ENCODE assay signal across 8 cellular contexts in genomic region chr1:52033190-52034049, GRCh38. TPM values are rescaled to one million over a fixed set of nuclear protein-coding genes. Genes with fewer than 3 reads are reported as not detected.
A peak's percentile ranks its signal among the peaks of the same experiment; 100 is the strongest.
DNase-seq lines count a peak whose midpoint lies in the region; ATAC-seq and TF ChIP-seq lines count a peak whose summit lies in the region.

Gene KTI12, minus strand, starts transcription at chr1:52033810. Its CDS starts 49 bp downstream, at chr1:52033761.

- H4K20me1 ChIP-seq in BLaER1 = peaks cover 48% of the 10 kb centered on the region

- H3K27me3 Mint-ChIP-seq in activated CD4-positive, alpha-beta T cell treated with anti-CD3 and anti-CD28 coated beads, Interleukin-2, amount 10 ng/mL, durations not matched to agents 24 days and 14 days = no peaks in the 10 kb centered on the region

- peak; percentile 86 to 91 for DNase-seq in NCI-H526 (lab: John Stamatoyannopoulos, UW)
- peak; percentile 96 for DNase-seq in activated CD4-positive, alpha-beta T cell treated with anti-CD3 and anti-CD28 coated beads, Interleukin-2, amount 10 ng/mL, durations not matched to agents 24 days and 14 days
- DNase-seq in colonic mucosa = peak; percentile 87
- DNase-seq in left colon = peak; percentile 87 to 91
- DNase-seq in stimulated activated CD4-positive, alpha-beta T cell treated with anti-CD3 and anti-CD28 coated beads, Interleukin-1b, Interleukin-23, amount 100 ng/mL, for 48 hours = peak; percentile 89

- H3K4me3 ChIP-seq in BLaER1 = peak within 1 kb of the TSS; percentile 92
- H3K4me3 ChIP-seq in colonic mucosa = peak within 1 kb of the TSS; percentile 79

- intact Hi-C loops in activated CD4-positive, alpha-beta T cell treated with anti-CD3 and anti-CD28 coated beads, Interleukin-2, amount 10 ng/mL, durations not matched to agents 24 days and 14 days (cut with micrococcal nuclease) = loop anchor here (1.0 kb wide), 1 partner anchor 23 kb away; the partner anchor contains the start of gene BTF3L4
- intact Hi-C loops in colonic mucosa (cut with DNase I) = no loop called here
- intact Hi-C loops in left colon (cut with DNase I, micrococcal nuclease) = no loop called here

- H3K9me3 ChIP-seq in BLaER1 = no peaks in the 10 kb centered on the region
- H3K9me3 ChIP-seq in colonic mucosa = no peaks in the 10 kb centered on the region

- H3K36me3 ChIP-seq in BLaER1 = peaks cover 55% of the 10 kb centered on the region
- H3K36me3 ChIP-seq in colonic mucosa = no peaks in the 10 kb centered on the region

- TF ChIP-seq CTCF in colonic mucosa (IDR thresholded peaks at IDR 0.05) = no peak

- peak within 1 kb of the TSS; percentile 97 for H3K27ac Mint-ChIP-seq in activated CD4-positive, alpha-beta T cell treated with anti-CD3 and anti-CD28 coated beads, Interleukin-2, amount 10 ng/mL, durations not matched to agents 24 days and 14 days

- peak within 1 kb of the TSS; percentile 96 for H3K9ac ChIP-seq in BLaER1
- peak within 1 kb of the TSS; percentile 92 to 94 for H3K9ac ChIP-seq in colonic mucosa (ENCODE audit: low read depth in 2 of 2, low read length in 2 of 2)

- peak within 1 kb of the TSS; percentile 95 for H3K4me3 Mint-ChIP-seq in activated CD4-positive, alpha-beta T cell treated with anti-CD3 and anti-CD28 coated beads, Interleukin-2, amount 10 ng/mL, durations not matched to agents 24 days and 14 days

- H3K27ac ChIP-seq in BLaER1 = peak within 1 kb of the TSS; percentile 94
- H3K27ac ChIP-seq in colonic mucosa = peak within 1 kb of the TSS; percentile 84

- H3K4me1 Mint-ChIP-seq in activated CD4-positive, alpha-beta T cell treated with anti-CD3 and anti-CD28 coated beads, Interleukin-2, amount 10 ng/mL, durations not matched to agents 24 days and 14 days = peaks cover 30% of the 10 kb centered on the region

- no peaks in the 10 kb centered on the region for H3K27me3 ChIP-seq in BLaER1
- H3K27me3 ChIP-seq in colonic mucosa = no peaks in the 10 kb centered on the region

- H3K36me3 Mint-ChIP-seq in activated CD4-positive, alpha-beta T cell treated with anti-CD3 and anti-CD28 coated beads, Interleukin-2, amount 10 ng/mL, durations not matched to agents 24 days and 14 days (ENCODE audit: low read depth) = peaks cover 38% of the 10 kb centered on the region

- peak within 1 kb of the TSS; percentile 94 for H3K4me2 ChIP-seq in BLaER1

- ATAC-seq in GM19328 (IDR thresholded peaks at IDR 0.05; ENCODE audit: unreplicated experiment) (peak; percentile 81), HG03469 (IDR thresholded peaks at IDR 0.05; ENCODE audit: unreplicated experiment) (peak; percentile 83), left colon (peak; percentile 86)

- peaks cover 30% of the 10 kb centered on the region for H3K4me1 ChIP-seq in BLaER1
- peaks cover 6% of the 10 kb centered on the region for H3K4me1 ChIP-seq in colonic mucosa

- H3K9me3 Mint-ChIP-seq in activated CD4-positive, alpha-beta T cell treated with anti-CD3 and anti-CD28 coated beads, Interleukin-2, amount 10 ng/mL, durations not matched to agents 24 days and 14 days = peaks cover 3% of the 10 kb centered on the region

RNA-seq across cellular contexts. Expression of gene KTI12, which starts in this region (rescaled TPM):
- total RNA-seq in activated CD4-positive, alpha-beta T cell treated with anti-CD3 and anti-CD28 coated beads, Interleukin-2, amount 10 ng/mL, durations not matched to agents 24 days and 14 days = 20.4 and 22.3 TPM in 2 replicates
- 1 to 10 TPM; 7.5 to 8.4 TPM for total RNA-seq in colonic mucosa
- total RNA-seq in left colon = 1 to 10 TPM; 5.2 to 7.7 TPM

Comparison
In these comparisons a context has a peak if more than half of its experiments do, and no peak if none do; other contexts are left out.
1. Peak in every context shown above with its lines: DNase-seq, ATAC-seq, H3K4me3 ChIP-seq and H3K27ac ChIP-seq.